ENCODE assay signal across 10 cellular contexts in genomic region chr6:136922680-136922996, GRCh38. TPM values are rescaled to one million over a fixed set of nuclear protein-coding genes. Genes with fewer than 3 reads are reported as not detected.
DNase-seq lines count a peak whose midpoint lies in the region; ATAC-seq and TF ChIP-seq lines count a peak whose summit lies in the region.
"Had no signal": no experiment of that assay in that cellular context is flagged by ENCODE, and none has a peak within 500 bp of the region (broad histone marks: within the 10 kb centered on the region; RNA-seq: fewer than 3 reads in every experiment).

No MANE protein-coding gene starts in this region.

- H3K27ac ChIP-seq in HUES48 (ENCODE audit: low read depth, low read length) (no peak overlapping the region), breast epithelium (no peak overlapping the region), mucosa of rectum (ENCODE audit: low read depth in 2 of 2, low read length in 2 of 2) (no peak overlapping the region)

- no peak for TF ChIP-seq POLR2A in breast epithelium (IDR thresholded peaks at IDR 0.05)

- no peak for ATAC-seq in HG03159 (IDR thresholded peaks at IDR 0.05; ENCODE audit: unreplicated experiment)

- peaks cover 66% of the 10 kb centered on the region for H3K27me3 ChIP-seq in HUES48 (ENCODE audit: control insufficient read depth, insufficient read depth, low read length)
- H3K27me3 ChIP-seq in breast epithelium, result peaks cover 7 to 29% of the 10 kb centered on the region in 2 donors
- H3K27me3 ChIP-seq in mucosa of rectum (ENCODE audit: control insufficient read depth in 2 of 2, insufficient read depth in 2 of 2, low read length in 2 of 2), result peaks cover 14 to 32% of the 10 kb centered on the region in 2 donors

- TF ChIP-seq CTCF in AG04449 (IDR thresholded peaks at IDR 0.05; ENCODE audit: insufficient read depth, low read length, missing control alignments) (no peak), breast epithelium (IDR thresholded peaks at IDR 0.05) (no peak)

- CTCF ChIA-PET in AG04449 (lab: Yijun Ruan, JAX), result interaction anchor here (1.6 to 1.7 kb wide), 2 partner anchors 8 to 279 kb away, joined by 5 to 6 read pairs; no protein-coding TSS in a partner anchor

- H3K4me3 ChIP-seq in AG04449 (ENCODE audit: low read depth, low read length) (peak overlapping the region; percentile 49), HUES48 (ENCODE audit: low read depth, low read length) (peak overlapping the region; percentile 66), breast epithelium (peak overlapping the region; percentile 46 to 79 (median 57)), mucosa of rectum (ENCODE audit: low read length in 2 of 2) (peak overlapping the region; percentile 53 to 66)

- H3K36me3 ChIP-seq in HUES48 (ENCODE audit: control insufficient read depth, insufficient read depth, low read length) (no peaks in the 10 kb centered on the region), breast epithelium (no peaks in the 10 kb centered on the region), mucosa of rectum (ENCODE audit: control insufficient read depth in 2 of 2, insufficient read depth in 2 of 2, low read length in 2 of 2) (no peaks in the 10 kb centered on the region)

- no peak for DNase-seq in AG04449 (ENCODE audit: low read depth, low spot score)
- DNase-seq in breast epithelium (ENCODE audit: low spot score in 2 of 2), result no peak
- no peak for DNase-seq in cerebellar cortex (ENCODE audit: low spot score)
- no peak for DNase-seq in NCI-H524 treated with DMSO at 0.1 percent for 48 hours (lab: John Stamatoyannopoulos, UW)
- no peak for DNase-seq in HuH-7 (ENCODE audit: low spot score)
- DNase-seq: effector CD4-positive, alpha-beta T cell; NCI-H2171 had no signal

- intact Hi-C loops in breast epithelium (cut with DNase I; ENCODE audit: low total_unique reads), result no loop called here

- H3K9me3 ChIP-seq in HUES48 (ENCODE audit: control insufficient read depth, insufficient read depth, low read length) (no peaks in the 10 kb centered on the region), breast epithelium (no peaks in the 10 kb centered on the region), mucosa of rectum (ENCODE audit: control insufficient read depth in 2 of 2, low read length in 2 of 2) (no peaks in the 10 kb centered on the region)

- POLR2A ChIA-PET in AG04449 (lab: Yijun Ruan, JAX), result no interaction called here

- H3K9ac ChIP-seq in HUES48 (ENCODE audit: low read depth, low read length) (no peak overlapping the region), mucosa of rectum (ENCODE audit: low read depth in 1 of 2, low read length in 2 of 2) (no peak overlapping the region)

- peaks cover 4% of the 10 kb centered on the region; the same call in 1 of the 2 replicates for H3K4me1 ChIP-seq in HUES48 (ENCODE audit: control insufficient read depth, insufficient read depth, low read length)
- H3K4me1 ChIP-seq in breast epithelium, result peaks cover 0 to 5% of the 10 kb centered on the region in 2 donors
- H3K4me1 ChIP-seq in mucosa of rectum (ENCODE audit: control insufficient read depth in 2 of 2, insufficient read depth in 2 of 2, low read length in 2 of 2), result peaks cover 16 to 21% of the 10 kb centered on the region in 2 donors

RNA-seq across cellular contexts. Expression of gene SLC35D3, which starts 0.5 kb away (rescaled TPM):
- not detected for total RNA-seq in breast epithelium
